Comparison of ENCODE assay signal across 22 cellular contexts in genomic region chr1:156832434-156832833, GRCh38. TPM values are rescaled to one million over a fixed set of nuclear protein-coding genes. Genes with fewer than 3 reads are reported as not detected.
"Had no signal": no experiment of that assay in that cellular context is flagged by ENCODE, and none has a peak within 500 bp of the region (broad histone marks: within the 10 kb centered on the region; RNA-seq: fewer than 3 reads in every experiment).

No MANE protein-coding gene starts in this region.

- H3K36me3 ChIP-seq: adrenal gland, ovary, stomach, vagina had no signal

- H3K27ac ChIP-seq: adrenal gland, ovary, stomach, vagina had no signal

- H3K9me3 ChIP-seq: adrenal gland, ovary, stomach, vagina had no signal

- H3K4me3 Mint-ChIP-seq: memory B cell; naive thymus-derived CD4-positive, alpha-beta T cell; stimulated activated effector memory CD8-positive, alpha-beta T cell treated with anti-CD3 and anti-CD28 coated beads, Interleukin-12 subunit alpha, Interleukin-12 subunit beta, amount 100 ng/mL, for 72 hours had no signal

- H3K9me3 Mint-ChIP-seq: activated naive CD4-positive, alpha-beta T cell treated with anti-CD3 and anti-CD28 coated beads, Interleukin-2, amount 50 U/mL, for 72 hours; memory B cell; stimulated activated effector memory CD8-positive, alpha-beta T cell treated with anti-CD3 and anti-CD28 coated beads, Interleukin-12 subunit alpha, Interleukin-12 subunit beta, amount 100 ng/mL, for 72 hours had no signal

- DNase-seq: activated CD8-positive, alpha-beta memory T cell treated with anti-CD3 and anti-CD28 coated beads for 24 hours; activated CD8-positive, alpha-beta memory T cell treated with anti-CD3 and anti-CD28 coated beads, Interleukin-2, amount 50 U/mL, for 48 hours; activated gamma-delta T cell treated with Interleukin-2 at 50 U/mL for 16 hours; activated T-cell treated with anti-CD3 and anti-CD28 coated beads, Interleukin-2, amount 50 U/mL, for 48 hours; adrenal gland; effector CD8-positive, alpha-beta T cell; foreskin melanocyte; naive thymus-derived CD4-positive, alpha-beta T cell; ovary; stimulated activated CD4-positive, alpha-beta T cell treated with anti-CD3 and anti-CD28 coated beads, Interleukin-4, amount 100 ng/mL, for 24 hours; stomach; T1000 had no signal

- H3K4me1 Mint-ChIP-seq: memory B cell had no signal

- H3K4me2 ChIP-seq: smooth muscle cell had no signal

- H3K4me1 ChIP-seq: adrenal gland, stomach, vagina had no signal

- H3K27ac Mint-ChIP-seq: activated naive CD4-positive, alpha-beta T cell treated with anti-CD3 and anti-CD28 coated beads, Interleukin-2, amount 50 U/mL, for 72 hours; memory B cell had no signal

- H3K36me3 Mint-ChIP-seq: activated naive CD4-positive, alpha-beta T cell treated with anti-CD3 and anti-CD28 coated beads, Interleukin-2, amount 50 U/mL, for 72 hours; memory B cell; naive thymus-derived CD4-positive, alpha-beta T cell; stimulated activated effector memory CD8-positive, alpha-beta T cell treated with anti-CD3 and anti-CD28 coated beads, Interleukin-12 subunit alpha, Interleukin-12 subunit beta, amount 100 ng/mL, for 72 hours had no signal

- ATAC-seq: activated CD4-positive, CD25-positive, alpha-beta regulatory T cell treated with anti-CD3 and anti-CD28 coated beads, Interleukin-2, amount 50 U/mL, for 24 hours; activated naive CD4-positive, alpha-beta T cell treated with anti-CD3 and anti-CD28 coated beads, Interleukin-2, amount 50 U/mL, for 72 hours; naive thymus-derived CD4-positive, alpha-beta T cell; sciatic nerve; stimulated activated effector memory CD8-positive, alpha-beta T cell treated with anti-CD3 and anti-CD28 coated beads, Interleukin-12 subunit alpha, Interleukin-12 subunit beta, amount 100 ng/mL, for 72 hours had no signal

- H3K27me3 ChIP-seq: adrenal gland, ovary, vagina had no signal

- H3K4me3 ChIP-seq: adrenal gland, ovary, smooth muscle cell, stomach, vagina had no signal

RNA-seq across cellular contexts. Expression of gene SH2D2A, which starts 15.8 kb away (rescaled TPM):
- total RNA-seq: cerebellum had no signal

RNA-seq across cellular contexts. Expression of gene INSRR, which starts 26.5 kb away (rescaled TPM):
- total RNA-seq: endothelial cell of umbilical vein, liver, vagina had no signal
- polyA plus RNA-seq: endothelial cell of umbilical vein; naive thymus-derived CD4-positive, alpha-beta T cell had no signal

RNA-seq across cellular contexts. Expression of gene NTRK1, which starts 28.2 kb away (rescaled TPM):
- total RNA-seq: endothelial cell of umbilical vein had no signal
